Comparison of ENCODE assay signal across 27 cellular contexts in the genomic region with DNA sequence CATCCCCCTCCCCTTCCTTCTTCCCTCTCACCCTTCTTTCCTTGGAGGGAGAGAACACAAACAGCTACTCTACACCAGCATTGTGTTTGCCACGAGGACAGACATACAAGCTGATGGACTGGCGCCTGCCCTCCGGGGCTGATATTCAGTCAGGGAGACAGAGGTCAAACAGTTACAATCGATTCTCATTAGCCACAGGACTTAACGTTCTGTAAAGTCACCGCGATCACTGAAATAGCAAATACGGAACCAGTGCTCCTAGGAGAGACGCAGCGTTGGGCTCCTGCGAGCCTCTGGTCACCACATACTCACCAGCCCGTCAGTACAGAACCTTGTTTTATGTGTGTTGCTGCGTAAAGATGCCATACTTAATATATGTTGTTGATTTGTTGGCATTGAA.
DNase-seq lines count a peak whose midpoint lies in the region; ATAC-seq, FAIRE-seq and TF ChIP-seq lines count a peak whose summit lies in the region.
"Had no signal": no experiment of that assay in that cellular context is flagged by ENCODE, and none has a peak within 500 bp of the region (broad histone marks: within the 10 kb centered on the region; RNA-seq: fewer than 3 reads in every experiment).

No MANE protein-coding gene starts in this region.

- 18% methylated on average over 3 of the region's 13 CpGs for WGBS in HepG2 (ENCODE audit: low lambda C conversion rate)
- 86 to 91% methylated on average over 13 of the region's 13 CpGs for WGBS in sigmoid colon, 2 donors
- WGBS in SK-N-SH (ENCODE audit: low lambda C conversion rate): 90% methylated on average over 13 of the region's 13 CpGs

- H3K27ac Mint-ChIP-seq in WTC11: peak overlapping the region; percentile 36; the same call in 1 of the 2 replicates
- H3K27ac Mint-ChIP-seq: activated naive CD4-positive, alpha-beta T cell treated with anti-CD3 and anti-CD28 coated beads, Interleukin-2, amount 10 ng/mL, durations not matched to agents 7 days and 5 days; CD8-positive, alpha-beta T cell; naive thymus-derived CD8-positive, alpha-beta T cell; T-helper 17 cell had no signal

- TF ChIP-seq POLR2A in HepG2 (IDR thresholded peaks at IDR 0.05; ENCODE audit: insufficient read depth in 1 of 2, low read depth in 2 of 2, low read length in 2 of 2): no peak
- no peak for TF ChIP-seq POLR2A in sigmoid colon (IDR thresholded peaks at IDR 0.05)

- no peak overlapping the region for H3K27ac ChIP-seq in HepG2 (ENCODE audit: extremely low read length, insufficient read depth, low read length)
- no peak overlapping the region for H3K27ac ChIP-seq in sigmoid colon
- H3K27ac ChIP-seq in SK-N-SH (ENCODE audit: low read depth in 2 of 2, low read length in 1 of 2): no peak overlapping the region
- H3K27ac ChIP-seq: A549, epithelial cell of prostate, right lobe of liver had no signal

- intact Hi-C loops in HepG2 (cut with micrococcal nuclease; ENCODE audit: unreplicated experiment): no loop called here
- intact Hi-C loops in sigmoid colon (cut with DNase I): no loop called here

- FAIRE-seq in HepG2 (lab: Jason Lieb, UNC): no peak
- FAIRE-seq in GM19239 (lab: Jason Lieb, UNC): no peak
- FAIRE-seq: A549, islet of Langerhans had no signal

- TF ChIP-seq RAD21 in HepG2 (CRISPR knock-in tag; IDR thresholded peaks at IDR 0.05) (no peak), SK-N-SH (IDR thresholded peaks at IDR 0.05; ENCODE audit: low read length) (no peak)

- BruUV-seq in HepG2 (replicated peaks; lab: Mats Ljungman, UMichigan): no TSS peak

- H3F3A ChIP-seq in SK-N-SH (replicated peaks; ENCODE audit: insufficient read depth): no peaks in the 10 kb centered on the region

- ATAC-seq in WTC11 (no peak), HepG2 (peak; percentile 62), HG03520 (IDR thresholded peaks at IDR 0.05; ENCODE audit: unreplicated experiment) (no peak), HG02588 (IDR thresholded peaks at IDR 0.05; ENCODE audit: unreplicated experiment) (no peak)
- ATAC-seq: A549; CD8-positive, alpha-beta T cell; HCT116; naive thymus-derived CD8-positive, alpha-beta T cell; T-helper 17 cell had no signal

- no peak overlapping the region for H3K4me3 Mint-ChIP-seq in WTC11
- H3K4me3 Mint-ChIP-seq: activated naive CD4-positive, alpha-beta T cell treated with anti-CD3 and anti-CD28 coated beads, Interleukin-2, amount 10 ng/mL, durations not matched to agents 7 days and 5 days; CD8-positive, alpha-beta T cell; naive thymus-derived CD8-positive, alpha-beta T cell; T-helper 17 cell had no signal

- no peak overlapping the region for H3K9ac ChIP-seq in HepG2 (ENCODE audit: insufficient read depth, low read depth, low read length)
- no peak overlapping the region for H3K9ac ChIP-seq in SK-N-SH

- POLR2A ChIA-PET in WTC11 (lab: Charles Lee): no interaction called here
- POLR2A ChIA-PET in HepG2 (lab: Yijun Ruan, JAX): no interaction called here
- POLR2A ChIA-PET in SK-N-SH (lab: Yijun Ruan, JAX): no interaction called here

- CTCF ChIA-PET in WTC11 (lab: Charles Lee) (interaction anchor here (1.4 to 1.7 kb wide), 2 partner anchors 12 to 20 kb away, joined by 5 to 7 read pairs; no protein-coding TSS in a partner anchor), HepG2 (lab: Yijun Ruan, JAX; ENCODE audit: low intra/inter-chr PET ratio, low total read pairs) (no interaction called here), SK-N-SH (lab: Yijun Ruan, JAX) (interaction anchor here (1.4 to 1.5 kb wide), 2 partner anchors 12 to 91 kb away, joined by 3 to 7 read pairs; no protein-coding TSS in a partner anchor)

- H3K4me2 ChIP-seq in HepG2 (ENCODE audit: low read depth, low read length) (peak overlapping the region; percentile 60), SK-N-SH (no peak overlapping the region)
- H3K4me2 ChIP-seq: A549 had no signal

- H2AFZ ChIP-seq in HepG2 (ENCODE audit: low read length) (no peak overlapping the region), SK-N-SH (ENCODE audit: low read depth) (no peak overlapping the region)

- DNase-seq in ELF-1 (ENCODE audit: low read depth, low spot score) (peak; percentile 18), WTC11 (ENCODE audit: low spot score) (peak; percentile 5), HepG2 (ENCODE audit: low spot score) (no peak), sigmoid colon (peak; percentile 25), SK-N-SH (no peak), GM19239 (ENCODE audit: insufficient read length, low spot score) (no peak)
- DNase-seq: activated CD4-positive, alpha-beta T cell treated with anti-CD3 and anti-CD28 coated beads for 4 hours; activated naive CD4-positive, alpha-beta T cell treated with anti-CD3 and anti-CD28 coated beads, Interleukin-2, amount 10 ng/mL, durations not matched to agents 7 days and 5 days; effector CD4-positive, alpha-beta T cell; Karpas-422; midbrain; NCI-H1436 treated with DMSO at 0.1 percent for 48 hours; NCI-H446 treated with DMSO at 0.1 percent for 48 hours; NCI-H82; RPMI8226; stimulated activated CD4-positive, alpha-beta T cell treated with anti-CD3 and anti-CD28 coated beads, Interleukin-15, amount 100 ng/mL, for 24 hours; stimulated activated naive CD4-positive, alpha-beta T cell; T-helper 17 cell had no signal

- H3K4me1 ChIP-seq in HepG2 (ENCODE audit: insufficient read depth, low read length) (peaks cover 48% of the 10 kb centered on the region), sigmoid colon (no peaks in the 10 kb centered on the region), SK-N-SH (ENCODE audit: control insufficient read depth in 1 of 2, insufficient read depth in 2 of 2, low read depth in 1 of 2, low read length in 1 of 2) (no peaks in the 10 kb centered on the region)
- H3K4me1 ChIP-seq: A549, right lobe of liver had no signal

- H3K9me2 ChIP-seq in SK-N-SH: no peaks in the 10 kb centered on the region

- TF ChIP-seq EP300 in HepG2 (IDR thresholded peaks at IDR 0.05; ENCODE audit: low read depth in 2 of 2, low read length in 2 of 2) (no peak), HepG2 (CRISPR knock-in tag; IDR thresholded peaks at IDR 0.05; ENCODE audit: borderline replicate concordance) (no peak), sigmoid colon (IDR thresholded peaks at IDR 0.05) (no peak), SK-N-SH (IDR thresholded peaks at IDR 0.05; ENCODE audit: borderline replicate concordance in 1 of 2, low read depth in 1 of 2, low read length in 1 of 2) (no peak)

- H3K4me3 ChIP-seq in HepG2 (replicated peaks in 1 of 3; ENCODE audit: insufficient read depth in 1 of 3, low read depth in 2 of 3, low read length in 3 of 3): peak overlapping the region in 1 of 3 experiments; percentile 36; a peak in 1 of 6 replicates
- H3K4me3 ChIP-seq in sigmoid colon: no peak overlapping the region
- H3K4me3 ChIP-seq in SK-N-SH (ENCODE audit: low read depth in 2 of 2, low read length in 1 of 2): no peak overlapping the region
- H3K4me3 ChIP-seq: A549, right lobe of liver had no signal

- H3K36me3 ChIP-seq in HepG2 (replicated peaks in 1 of 2; ENCODE audit: control insufficient read depth in 1 of 2, insufficient read depth in 2 of 2, low read length in 2 of 2) (no peaks in the 10 kb centered on the region), sigmoid colon (peaks cover 0 to 56% (median 5%) of the 10 kb centered on the region in 4 donors), SK-N-SH (replicated peaks in 1 of 2; ENCODE audit: control insufficient read depth in 1 of 2, insufficient read depth in 2 of 2, low read length in 1 of 2) (no peaks in the 10 kb centered on the region)
- H3K36me3 ChIP-seq: right lobe of liver had no signal

- peaks cover 5% of the 10 kb centered on the region for H3K4me1 Mint-ChIP-seq in WTC11
- H3K4me1 Mint-ChIP-seq: activated naive CD4-positive, alpha-beta T cell treated with anti-CD3 and anti-CD28 coated beads, Interleukin-2, amount 10 ng/mL, durations not matched to agents 7 days and 5 days had no signal

- no peaks in the 10 kb centered on the region for H4K20me1 ChIP-seq in HepG2 (ENCODE audit: insufficient read depth, low read length)
- no peaks in the 10 kb centered on the region for H4K20me1 ChIP-seq in SK-N-SH (ENCODE audit: insufficient read depth)

- peaks cover 9 to 80% of the 10 kb centered on the region in 2 experiments for H3K27me3 ChIP-seq in HepG2 (ENCODE audit: control insufficient read depth in 1 of 2, insufficient read depth in 2 of 2, low read length in 2 of 2)
- H3K27me3 ChIP-seq in sigmoid colon: no peaks in the 10 kb centered on the region
- no peaks in the 10 kb centered on the region for H3K27me3 ChIP-seq in SK-N-SH (ENCODE audit: insufficient read depth)
- H3K27me3 ChIP-seq: right lobe of liver had no signal

- H3K9me3 Mint-ChIP-seq in WTC11: no peaks in the 10 kb centered on the region
- H3K9me3 Mint-ChIP-seq: activated naive CD4-positive, alpha-beta T cell treated with anti-CD3 and anti-CD28 coated beads, Interleukin-2, amount 10 ng/mL, durations not matched to agents 7 days and 5 days; CD8-positive, alpha-beta T cell; naive thymus-derived CD8-positive, alpha-beta T cell had no signal

- TF ChIP-seq CTCF in WTC11 (IDR thresholded peaks at IDR 0.05): no peak
- no peak for TF ChIP-seq CTCF in HepG2 (CRISPR knock-in tag; IDR thresholded peaks at IDR 0.05)
- no peak for TF ChIP-seq CTCF in sigmoid colon (IDR thresholded peaks at IDR 0.05)
- no peak for TF ChIP-seq CTCF in SK-N-SH (IDR thresholded peaks at IDR 0.05)

- H3K9me3 ChIP-seq in HepG2 (ENCODE audit: low read length) (no peaks in the 10 kb centered on the region), sigmoid colon (no peaks in the 10 kb centered on the region), SK-N-SH (no peaks in the 10 kb centered on the region)
- H3K9me3 ChIP-seq: A549, right lobe of liver had no signal

- H3K79me2 ChIP-seq in HepG2 (ENCODE audit: insufficient read depth, low read length) (no peaks in the 10 kb centered on the region), SK-N-SH (ENCODE audit: insufficient read depth) (no peaks in the 10 kb centered on the region)

- no peaks in the 10 kb centered on the region; the same call in 1 of the 2 replicates for H3K36me3 Mint-ChIP-seq in WTC11
- H3K36me3 Mint-ChIP-seq: activated naive CD4-positive, alpha-beta T cell treated with anti-CD3 and anti-CD28 coated beads, Interleukin-2, amount 10 ng/mL, durations not matched to agents 7 days and 5 days; CD8-positive, alpha-beta T cell; naive thymus-derived CD8-positive, alpha-beta T cell had no signal

- no peaks in the 10 kb centered on the region; the same call in none of the 2 replicates for H3K27me3 Mint-ChIP-seq in WTC11 (ENCODE audit: low read depth)

- in situ Hi-C loops in HepG2 (cut with HindIII; ENCODE audit: extremely low pct_ligation_motif_present, low pct_unique_long_range_greater_than_20kb): no loop called here

TF ChIP-seq in WTC11, 78 proteins besides CTCF, POLR2A, EP300 and RAD21 (continues in another document):
- TF ChIP-seq ZNF232 (CRISPR knock-in tag; IDR thresholded peaks at IDR 0.05): no peak
- TF ChIP-seq ZNF423 (CRISPR knock-in tag; IDR thresholded peaks at IDR 0.05): no peak
- TF ChIP-seq ZNF138 (CRISPR knock-in tag; conservative IDR thresholded peaks at IDR 0.05): no peak

TF ChIP-seq in HepG2, 621 proteins besides CTCF, POLR2A, EP300 and RAD21 (continues in another document):
- no peak for TF ChIP-seq MTA3 (CRISPR knock-in tag; IDR thresholded peaks at IDR 0.05)

TF ChIP-seq in SK-N-SH, 30 proteins besides CTCF, POLR2A, EP300 and RAD21 (continues in another document):
- TF ChIP-seq FOXM1 (IDR thresholded peaks at IDR 0.05; ENCODE audit: low read depth): no peak
- no peak for TF ChIP-seq NRF1 (IDR thresholded peaks at IDR 0.05; ENCODE audit: low read depth, low read length)
- TF ChIP-seq RCOR1 (IDR thresholded peaks at IDR 0.05; ENCODE audit: low read length): no peak
- TF ChIP-seq NFIC (IDR thresholded peaks at IDR 0.05; ENCODE audit: borderline replicate concordance): no peak

Comparison
In these comparisons a context has a peak if more than half of its experiments do, and no peak if none do; other contexts are left out.
1. DNase-seq: peak in ELF-1 (single experiment), WTC11 (single experiment) and sigmoid colon (single experiment); none in HepG2 (single experiment), SK-N-SH (single experiment) and GM19239 (single experiment).